Comparison of ENCODE assay signal across 1 cellular context in genomic region chr1:9870572-9870971, GRCh38.
TF ChIP-seq lines count a peak whose summit lies in the region.

No MANE protein-coding gene starts in this region.

TF ChIP-seq in HepG2, 621 proteins besides CTCF, POLR2A, EP300 and RAD21 (continued from another document):
- TF ChIP-seq CENPX (CRISPR knock-in tag; IDR thresholded peaks at IDR 0.05) (no peak), MTERF4 (CRISPR knock-in tag; IDR thresholded peaks at IDR 0.05) (no peak), ZSCAN22 (CRISPR knock-in tag; IDR thresholded peaks at IDR 0.05) (no peak), SOX6 (IDR thresholded peaks at IDR 0.05) (no peak), SOX6 (CRISPR knock-in tag; IDR thresholded peaks at IDR 0.05) (peak; percentile 67), ZNF207 (IDR thresholded peaks at IDR 0.05; ENCODE audit: borderline replicate concordance) (no peak), NR2C2 (CRISPR knock-in tag; IDR thresholded peaks at IDR 0.05; ENCODE audit: borderline replicate concordance) (peak; percentile 33; the same call in 1 of the 2 replicates), SOX5 (CRISPR knock-in tag; IDR thresholded peaks at IDR 0.05; ENCODE audit: borderline replicate concordance) (peak; percentile 53; the same call in 1 of the 2 replicates), ZSCAN29 (CRISPR knock-in tag; conservative IDR thresholded peaks at IDR 0.05) (no peak), ZSCAN21 (CRISPR knock-in tag; IDR thresholded peaks at IDR 0.05; ENCODE audit: borderline replicate concordance) (no peak), SAP130 (CRISPR knock-in tag; IDR thresholded peaks at IDR 0.05; ENCODE audit: low read depth) (peak; percentile 34; the same call in 1 of the 2 replicates), FOXA1 (IDR thresholded peaks at IDR 0.05) (no peak), FOXA1 (CRISPR knock-in tag; IDR thresholded peaks at IDR 0.05) (no peak), ZFP91 (CRISPR knock-in tag; IDR thresholded peaks at IDR 0.05; ENCODE audit: borderline replicate concordance) (peak; percentile 21; the same call in 1 of the 2 replicates), PHF21A (CRISPR knock-in tag; IDR thresholded peaks at IDR 0.05) (peak; percentile 39; the same call in 1 of the 2 replicates), NR2F2 (IDR thresholded peaks at IDR 0.05; ENCODE audit: borderline replicate concordance, low read depth) (peak; percentile 70; the same call in 1 of the 2 replicates), XBP1 (CRISPR knock-in tag; IDR thresholded peaks at IDR 0.05) (no peak), RBAK (CRISPR knock-in tag; IDR thresholded peaks at IDR 0.05) (no peak), MNT (IDR thresholded peaks at IDR 0.05) (no peak), ZFX (CRISPR knock-in tag; IDR thresholded peaks at IDR 0.05; ENCODE audit: low read depth) (0 out of 2 replicates have a peak, but pooled peaks have one; percentile 37), CCDC6 (CRISPR knock-in tag; IDR thresholded peaks at IDR 0.05) (no peak), PAXIP1 (CRISPR knock-in tag; conservative IDR thresholded peaks at IDR 0.05) (peak; percentile 50), GABPB1 (CRISPR knock-in tag; IDR thresholded peaks at IDR 0.05) (no peak), ZNF580 (CRISPR knock-in tag; IDR thresholded peaks at IDR 0.05; ENCODE audit: borderline replicate concordance, low read depth) (no peak), ZNF230 (CRISPR knock-in tag; IDR thresholded peaks at IDR 0.05) (no peak), AHR (CRISPR knock-in tag; IDR thresholded peaks at IDR 0.05) (no peak)
- TF ChIP-seq, protein P1, sequence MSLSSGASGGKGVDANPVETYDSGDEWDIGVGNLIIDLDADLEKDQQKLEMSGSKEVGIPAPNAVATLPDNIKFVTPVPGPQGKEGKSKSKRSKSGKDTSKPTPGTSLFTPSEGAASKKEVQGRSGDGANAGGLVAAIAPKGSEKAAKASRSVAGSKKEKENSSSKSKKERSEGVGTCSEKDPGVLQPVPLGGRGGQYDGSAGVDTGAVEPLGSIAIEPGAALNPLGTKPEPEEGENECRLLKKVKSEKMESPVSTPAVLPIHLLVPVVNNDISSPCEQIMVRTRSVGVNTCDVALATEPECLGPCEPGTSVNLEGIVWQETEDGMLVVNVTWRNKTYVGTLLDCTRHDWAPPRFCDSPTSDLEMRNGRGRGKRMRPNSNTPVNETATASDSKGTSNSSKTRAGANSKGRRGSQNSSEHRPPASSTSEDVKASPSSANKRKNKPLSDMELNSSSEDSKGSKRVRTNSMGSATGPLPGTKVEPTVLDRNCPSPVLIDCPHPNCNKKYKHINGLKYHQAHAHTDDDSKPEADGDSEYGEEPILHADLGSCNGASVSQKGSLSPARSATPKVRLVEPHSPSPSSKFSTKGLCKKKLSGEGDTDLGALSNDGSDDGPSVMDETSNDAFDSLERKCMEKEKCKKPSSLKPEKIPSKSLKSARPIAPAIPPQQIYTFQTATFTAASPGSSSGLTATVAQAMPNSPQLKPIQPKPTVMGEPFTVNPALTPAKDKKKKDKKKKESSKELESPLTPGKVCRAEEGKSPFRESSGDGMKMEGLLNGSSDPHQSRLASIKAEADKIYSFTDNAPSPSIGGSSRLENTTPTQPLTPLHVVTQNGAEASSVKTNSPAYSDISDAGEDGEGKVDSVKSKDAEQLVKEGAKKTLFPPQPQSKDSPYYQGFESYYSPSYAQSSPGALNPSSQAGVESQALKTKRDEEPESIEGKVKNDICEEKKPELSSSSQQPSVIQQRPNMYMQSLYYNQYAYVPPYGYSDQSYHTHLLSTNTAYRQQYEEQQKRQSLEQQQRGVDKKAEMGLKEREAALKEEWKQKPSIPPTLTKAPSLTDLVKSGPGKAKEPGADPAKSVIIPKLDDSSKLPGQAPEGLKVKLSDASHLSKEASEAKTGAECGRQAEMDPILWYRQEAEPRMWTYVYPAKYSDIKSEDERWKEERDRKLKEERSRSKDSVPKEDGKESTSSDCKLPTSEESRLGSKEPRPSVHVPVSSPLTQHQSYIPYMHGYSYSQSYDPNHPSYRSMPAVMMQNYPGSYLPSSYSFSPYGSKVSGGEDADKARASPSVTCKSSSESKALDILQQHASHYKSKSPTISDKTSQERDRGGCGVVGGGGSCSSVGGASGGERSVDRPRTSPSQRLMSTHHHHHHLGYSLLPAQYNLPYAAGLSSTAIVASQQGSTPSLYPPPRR (CRISPR knock-in tag; IDR thresholded peaks at IDR 0.05; ENCODE audit: borderline replicate concordance): no peak; the same call in 1 of the 2 replicates
- TF ChIP-seq, protein P2, sequence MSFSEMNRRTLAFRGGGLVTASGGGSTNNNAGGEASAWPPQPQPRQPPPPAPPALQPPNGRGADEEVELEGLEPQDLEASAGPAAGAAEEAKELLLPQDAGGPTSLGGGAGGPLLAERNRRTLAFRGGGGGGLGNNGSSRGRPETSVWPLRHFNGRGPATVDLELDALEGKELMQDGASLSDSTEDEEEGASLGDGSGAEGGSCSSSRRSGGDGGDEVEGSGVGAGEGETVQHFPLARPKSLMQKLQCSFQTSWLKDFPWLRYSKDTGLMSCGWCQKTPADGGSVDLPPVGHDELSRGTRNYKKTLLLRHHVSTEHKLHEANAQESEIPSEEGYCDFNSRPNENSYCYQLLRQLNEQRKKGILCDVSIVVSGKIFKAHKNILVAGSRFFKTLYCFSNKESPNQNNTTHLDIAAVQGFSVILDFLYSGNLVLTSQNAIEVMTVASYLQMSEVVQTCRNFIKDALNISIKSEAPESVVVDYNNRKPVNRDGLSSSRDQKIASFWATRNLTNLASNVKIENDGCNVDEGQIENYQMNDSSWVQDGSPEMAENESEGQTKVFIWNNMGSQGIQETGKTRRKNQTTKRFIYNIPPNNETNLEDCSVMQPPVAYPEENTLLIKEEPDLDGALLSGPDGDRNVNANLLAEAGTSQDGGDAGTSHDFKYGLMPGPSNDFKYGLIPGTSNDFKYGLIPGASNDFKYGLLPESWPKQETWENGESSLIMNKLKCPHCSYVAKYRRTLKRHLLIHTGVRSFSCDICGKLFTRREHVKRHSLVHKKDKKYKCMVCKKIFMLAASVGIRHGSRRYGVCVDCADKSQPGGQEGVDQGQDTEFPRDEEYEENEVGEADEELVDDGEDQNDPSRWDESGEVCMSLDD (CRISPR knock-in tag; IDR thresholded peaks at IDR 0.05; ENCODE audit: borderline replicate concordance): peak; percentile 23; the same call in 1 of the 2 replicates
- TF ChIP-seq, protein P3, sequence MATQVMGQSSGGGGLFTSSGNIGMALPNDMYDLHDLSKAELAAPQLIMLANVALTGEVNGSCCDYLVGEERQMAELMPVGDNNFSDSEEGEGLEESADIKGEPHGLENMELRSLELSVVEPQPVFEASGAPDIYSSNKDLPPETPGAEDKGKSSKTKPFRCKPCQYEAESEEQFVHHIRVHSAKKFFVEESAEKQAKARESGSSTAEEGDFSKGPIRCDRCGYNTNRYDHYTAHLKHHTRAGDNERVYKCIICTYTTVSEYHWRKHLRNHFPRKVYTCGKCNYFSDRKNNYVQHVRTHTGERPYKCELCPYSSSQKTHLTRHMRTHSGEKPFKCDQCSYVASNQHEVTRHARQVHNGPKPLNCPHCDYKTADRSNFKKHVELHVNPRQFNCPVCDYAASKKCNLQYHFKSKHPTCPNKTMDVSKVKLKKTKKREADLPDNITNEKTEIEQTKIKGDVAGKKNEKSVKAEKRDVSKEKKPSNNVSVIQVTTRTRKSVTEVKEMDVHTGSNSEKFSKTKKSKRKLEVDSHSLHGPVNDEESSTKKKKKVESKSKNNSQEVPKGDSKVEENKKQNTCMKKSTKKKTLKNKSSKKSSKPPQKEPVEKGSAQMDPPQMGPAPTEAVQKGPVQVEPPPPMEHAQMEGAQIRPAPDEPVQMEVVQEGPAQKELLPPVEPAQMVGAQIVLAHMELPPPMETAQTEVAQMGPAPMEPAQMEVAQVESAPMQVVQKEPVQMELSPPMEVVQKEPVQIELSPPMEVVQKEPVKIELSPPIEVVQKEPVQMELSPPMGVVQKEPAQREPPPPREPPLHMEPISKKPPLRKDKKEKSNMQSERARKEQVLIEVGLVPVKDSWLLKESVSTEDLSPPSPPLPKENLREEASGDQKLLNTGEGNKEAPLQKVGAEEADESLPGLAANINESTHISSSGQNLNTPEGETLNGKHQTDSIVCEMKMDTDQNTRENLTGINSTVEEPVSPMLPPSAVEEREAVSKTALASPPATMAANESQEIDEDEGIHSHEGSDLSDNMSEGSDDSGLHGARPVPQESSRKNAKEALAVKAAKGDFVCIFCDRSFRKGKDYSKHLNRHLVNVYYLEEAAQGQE (IDR thresholded peaks at IDR 0.05; ENCODE audit: borderline replicate concordance in 1 of 2, low read depth in 1 of 2, low read length in 2 of 2): no peak
TF ChIP-seq in HepG2: peak in this region for 22.
